8 cellular contexts compared by ENCODE assay signal in the genomic region with DNA sequence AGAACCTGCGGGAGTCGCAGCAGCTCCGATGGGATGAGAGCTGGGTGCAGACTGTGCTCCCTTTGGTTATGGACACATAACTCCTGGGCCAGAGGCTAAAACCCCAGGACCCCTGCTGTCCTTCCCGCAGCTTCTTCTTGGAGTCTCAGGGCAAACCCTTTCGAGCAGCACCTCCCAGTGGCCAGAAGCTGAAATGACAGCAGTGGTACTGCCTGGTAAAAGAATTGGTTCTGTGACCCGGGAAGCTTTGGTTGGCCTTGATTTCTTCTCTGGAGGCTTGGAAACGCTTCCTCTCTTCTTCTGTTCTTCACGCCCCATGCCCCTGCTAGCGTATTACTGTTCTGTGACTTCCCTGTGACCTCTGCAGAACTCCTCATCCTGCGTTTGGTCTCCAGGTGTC. TPM values are rescaled to one million over a fixed set of nuclear protein-coding genes. Genes with fewer than 3 reads are reported as not detected.
DNase-seq lines count a peak whose midpoint lies in the region; ATAC-seq, FAIRE-seq and TF ChIP-seq lines count a peak whose summit lies in the region.
"Not testable (repeated sequence)": the region's sequence is repeated elsewhere in the genome, so short reads cannot be mapped to it uniquely, and the experiment has no call there.

No MANE protein-coding gene starts in this region.

- BruUV-seq in GM12878 (replicated peaks; lab: Mats Ljungman, UMichigan), result not testable (repeated sequence)

- not testable (repeated sequence) for H4K20me1 ChIP-seq in GM12878 (ENCODE audit: control insufficient read depth, insufficient read depth); neural cell (ENCODE audit: insufficient read depth)

- RAD21 ChIA-PET in GM12878 (lab: Charles Lee; ENCODE audit: unreplicated experiment), result not testable (repeated sequence)

- H3K9ac ChIP-seq in GM12878 (ENCODE audit: control insufficient read depth, insufficient read depth, low read length); neural cell (ENCODE audit: low read length): not testable (repeated sequence)

- TF ChIP-seq RAD21 in GM12878 (IDR thresholded peaks at IDR 0.05; ENCODE audit: insufficient read depth, low read depth, low read length) (peak; percentile 73), neural cell (conservative IDR thresholded peaks at IDR 0.05) (peak; percentile 48)

- H3K4me2 ChIP-seq in GM12878 (ENCODE audit: control insufficient read depth, insufficient read depth); neural cell (ENCODE audit: low read length): not testable (repeated sequence)

- H3F3A ChIP-seq in neural cell (ENCODE audit: insufficient read depth, low read length, poor library complexity, severe bottlenecking), result not testable (repeated sequence)

- not testable (repeated sequence) for H3K27me3 Mint-ChIP-seq in CD4-positive, alpha-beta T cell; activated CD4-positive, alpha-beta T cell treated with anti-CD3 and anti-CD28 coated beads, Interleukin-2, amount 10 ng/mL, durations not matched to agents 24 days and 14 days

- TF ChIP-seq CTCF in CD4-positive, alpha-beta T cell (IDR thresholded peaks at IDR 0.05), result peak; percentile 65
- peak; percentile 57 for TF ChIP-seq CTCF in HL-60 (IDR thresholded peaks at IDR 0.05; ENCODE audit: insufficient read depth, low read length)
- TF ChIP-seq CTCF in GM12878 (IDR thresholded peaks at IDR 0.05 in 2 of 3, conservative IDR thresholded peaks at IDR 0.05 in 1 of 3; ENCODE audit: control insufficient read depth in 2 of 3, extremely low read depth in 1 of 3, insufficient read depth in 1 of 3, low read depth in 3 of 3, low read length in 3 of 3), result peak; percentile 48 to 76 (median 62)
- TF ChIP-seq CTCF in neural cell (IDR thresholded peaks at IDR 0.05; ENCODE audit: poor library complexity, severe bottlenecking), result peak; percentile 68

- in situ Hi-C loops in GM12878 (cut with MboI), result loop anchor here (10.0 kb wide), 1 partner anchor 240 kb away; the partner anchor contains the start of genes GLYR1 and UBN1

- POLR2A ChIA-PET in CD4-positive, alpha-beta T cell (lab: Charles Lee), result interaction anchor here (1.0 kb wide), 1 partner anchor 51 kb away, joined by 4 read pairs; the partner anchor contains the start of gene NAGPA
- POLR2A ChIA-PET in GM12878 (lab: Charles Lee), result not testable (repeated sequence)

- intact Hi-C loops in CD4-positive, alpha-beta T cell (cut with DNase I, micrococcal nuclease), result loop anchor here (2.0 to 5.0 kb wide), 2 partner anchors 50 to 473 kb away; partner anchors contain the start of gene UBALD1 (in 1 of the 2)
- intact Hi-C loops in activated CD4-positive, alpha-beta T cell treated with anti-CD3 and anti-CD28 coated beads, Interleukin-2, amount 10 ng/mL, durations not matched to agents 24 days and 14 days (cut with micrococcal nuclease); GM12878 (cut with micrococcal nuclease; ENCODE audit: unreplicated experiment): not testable (repeated sequence)

- ATAC-seq in CD4-positive, alpha-beta T cell (ENCODE audit: poor library complexity); GM12878: not testable (repeated sequence)

- not testable (repeated sequence) for H3K4me1 Mint-ChIP-seq in CD4-positive, alpha-beta T cell (ENCODE audit: low read depth); activated CD4-positive, alpha-beta T cell treated with anti-CD3 and anti-CD28 coated beads, Interleukin-2, amount 10 ng/mL, durations not matched to agents 24 days and 14 days

- not testable (repeated sequence) for TF ChIP-seq POLR2A in GM12878 (IDR thresholded peaks at IDR 0.05; ENCODE audit: low read depth, low read length)

- not testable (repeated sequence) for H3K4me1 ChIP-seq in GM12878 (ENCODE audit: control insufficient read depth, insufficient read depth, low read length)

- H3K9me3 ChIP-seq in CD4-positive, alpha-beta T cell (ENCODE audit: control insufficient read depth, low read length); GM12878 (replicated peaks; ENCODE audit: control insufficient read depth, insufficient read depth, low read length); neural cell (ENCODE audit: low read length): not testable (repeated sequence)

- H2AFZ ChIP-seq in GM12878 (ENCODE audit: control insufficient read depth, low read depth, low read length); neural cell (ENCODE audit: low read depth, low read length): not testable (repeated sequence)

- SMC1A ChIA-PET in GM12878 (lab: Charles Lee; ENCODE audit: uncharacterized antibody, unreplicated experiment), result interaction anchor here (1.1 kb wide), 3 partner anchors 11 to 33 kb away, joined by 3 to 4 read pairs (median 3); no protein-coding TSS in a partner anchor

- peak overlapping the region; percentile 4 for H3K27ac Mint-ChIP-seq in CD4-positive, alpha-beta T cell
- not testable (repeated sequence) for H3K27ac Mint-ChIP-seq in activated CD4-positive, alpha-beta T cell treated with anti-CD3 and anti-CD28 coated beads, Interleukin-2, amount 10 ng/mL, durations not matched to agents 24 days and 14 days

- CTCF ChIA-PET in CD4-positive, alpha-beta T cell (lab: Charles Lee), result interaction anchor here (0.7 to 1.3 kb wide), 5 partner anchors 12 to 236 kb away, joined by 3 to 5 read pairs (median 4); partner anchors contain the start of gene NAGPA
- CTCF ChIA-PET in GM12878 (lab: Yijun Ruan, JAX), result interaction anchor here (0.7 to 2.0 kb wide), 8 partner anchors 9 to 234 kb away, joined by 3 to 15 read pairs (median 6); partner anchors contain the start of gene C16orf89

- H3K27me3 ChIP-seq in CD4-positive, alpha-beta T cell (ENCODE audit: control insufficient read depth, insufficient read depth, low read length); HL-60 (ENCODE audit: insufficient read depth, poor library complexity, severe bottlenecking); GM12878 (replicated peaks in 1 of 2; ENCODE audit: control insufficient read depth in 2 of 2, insufficient read depth in 2 of 2, low read length in 1 of 2); neural cell (ENCODE audit: insufficient read depth, low read depth, low read length): not testable (repeated sequence)

- H3K27ac ChIP-seq in CD4-positive, alpha-beta T cell (ENCODE audit: low read depth, low read length); HL-60 (replicated peaks); GM12878 (ENCODE audit: control insufficient read depth, insufficient read depth); neural cell (ENCODE audit: low read length): not testable (repeated sequence)

- not testable (repeated sequence) for H3K36me3 ChIP-seq in GM12878 (ENCODE audit: control insufficient read depth in 2 of 2, insufficient read depth in 2 of 2, low read length in 1 of 2); neural cell (ENCODE audit: insufficient read depth, low read length)

- TF ChIP-seq EP300 in GM12878 (IDR thresholded peaks at IDR 0.05; ENCODE audit: borderline replicate concordance in 1 of 2, control insufficient read depth in 1 of 2, low read depth in 2 of 2, low read length in 2 of 2); neural cell (conservative IDR thresholded peaks at IDR 0.05; ENCODE audit: poor library complexity, severe bottlenecking): not testable (repeated sequence)

- FAIRE-seq in GM12878 (lab: Jason Lieb, UNC), result peak; percentile 18

- H3K9me2 ChIP-seq in neural cell (ENCODE audit: insufficient read depth, low read length), result not testable (repeated sequence)

- H3K36me3 Mint-ChIP-seq in CD4-positive, alpha-beta T cell (ENCODE audit: low read depth), result peaks cover 54% of the 10 kb centered on the region
- H3K36me3 Mint-ChIP-seq in activated CD4-positive, alpha-beta T cell treated with anti-CD3 and anti-CD28 coated beads, Interleukin-2, amount 10 ng/mL, durations not matched to agents 24 days and 14 days (ENCODE audit: low read depth), result peaks cover 30% of the 10 kb centered on the region

- peak in 9 of 10 experiments; percentile 39 to 61 (median 46) for DNase-seq in CD4-positive, alpha-beta T cell
- peak in 1 of 2 experiments; percentile 51 for DNase-seq in HL-60 (ENCODE audit: low read depth in 1 of 2, low spot score in 1 of 2)
- DNase-seq in NOMO-1 treated with DMSO at 0.1 percent for 48 hours (lab: John Stamatoyannopoulos, UW; ENCODE audit: unreplicated experiment), result peak; percentile 4
- DNase-seq in activated CD4-positive, alpha-beta T cell treated with anti-CD3 and anti-CD28 coated beads, Interleukin-2, amount 10 ng/mL, durations not matched to agents 24 days and 14 days, result peak; percentile 87
- not testable (repeated sequence) for DNase-seq in GM12878 (ENCODE audit: low read depth, low spot score)
- DNase-seq in globus pallidus (ENCODE audit: low spot score), result peak; percentile 36
- DNase-seq in stimulated activated CD8-positive, alpha-beta memory T cell treated with anti-CD3 and anti-CD28 coated beads, Interleukin-7, amount 100 ng/mL, for 4 hours (ENCODE audit: low read depth in 2 of 2), result peak; percentile 8 to 24

- H3K4me3 ChIP-seq in HL-60 (replicated peaks; ENCODE audit: insufficient read depth, low read length); GM12878; neural cell (ENCODE audit: low read length): not testable (repeated sequence)

- H3K4me3 Mint-ChIP-seq in CD4-positive, alpha-beta T cell; activated CD4-positive, alpha-beta T cell treated with anti-CD3 and anti-CD28 coated beads, Interleukin-2, amount 10 ng/mL, durations not matched to agents 24 days and 14 days: not testable (repeated sequence)

- not testable (repeated sequence) for H3K9me3 Mint-ChIP-seq in CD4-positive, alpha-beta T cell; activated CD4-positive, alpha-beta T cell treated with anti-CD3 and anti-CD28 coated beads, Interleukin-2, amount 10 ng/mL, durations not matched to agents 24 days and 14 days

- 54% methylated on average over 10 of the region's 10 CpGs for WGBS in GM12878 (ENCODE audit: insufficient coverage, insufficient replicate concordance, low lambda C conversion rate, missing lambda C conversion rate)

- H3K79me2 ChIP-seq in GM12878 (ENCODE audit: control insufficient read depth, insufficient read depth, low read length); neural cell (replicated peaks; ENCODE audit: insufficient read depth, low read length): not testable (repeated sequence)

RNA-seq across cellular contexts. Expression of gene EEF2KMT, which starts 12.8 kb away (rescaled TPM):
- 1 to 10 TPM; 2.2 to 2.5 TPM for total RNA-seq in CD4-positive, alpha-beta T cell
- total RNA-seq in activated CD4-positive, alpha-beta T cell treated with anti-CD3 and anti-CD28 coated beads, Interleukin-2, amount 10 ng/mL, durations not matched to agents 24 days and 14 days, result 31.6 and 31.7 TPM in 2 replicates
- total RNA-seq in GM12878 (2013; cell fraction: nucleolus; rRNA removed), result 7.9 and 8.5 TPM in 2 replicates
- 19.0 and 21.0 TPM in 2 replicates for total RNA-seq in GM12878 (2014; rRNA removed)
- 8.6 and 9.5 TPM in 2 replicates for total RNA-seq in GM12878 (2014; rRNA removed; fragmentation: Illumina TruSeq; extraction: Trizol)
- 17.5 and 19.0 TPM in 2 replicates for total RNA-seq in GM12878 (2021)
- 2.8 TPM for polyA plus RNA-seq in GM12878 (2011; ENCODE audit: low read depth)
- 4.9 and 8.6 TPM in 2 replicates for polyA plus RNA-seq in GM12878 (2011; rRNA removed)
- polyA plus RNA-seq in GM12878 (2011; cell fraction: cytosol; rRNA removed), result 10.6 and 16.4 TPM in 2 replicates
- polyA plus RNA-seq in GM12878 (2011; cell fraction: nucleus; rRNA removed), result 17.8 and 24.9 TPM in 2 replicates
- 6.3 and 6.7 TPM in 2 replicates for polyA plus RNA-seq in GM12878 (2012)
- 5.0 and 9.5 TPM in 2 replicates for polyA plus RNA-seq in GM12878 (2014; fragmentation: Illumina TruSeq; extraction: Trizol)
- polyA plus RNA-seq in GM12878 (2014; fragmentation: Nextera tagmentation; extraction: Ambion mirVana), result 1 to 10 TPM; 3.8 to 4.8 TPM
- polyA plus RNA-seq in GM12878 (2014; rRNA removed), result 17.5 and 21.1 TPM in 2 replicates
- 10 to 100 TPM; 26.0 to 28.1 TPM for polyA plus RNA-seq in GM12878 (2016; fragmentation: Nextera tagmentation; extraction: Ambion mirVana)
- 5.3 and 9.3 TPM in 2 replicates for polyA minus RNA-seq in GM12878 (2011; rRNA and poly(A)+ RNA removed)
- 5.1 and 6.4 TPM in 2 replicates for polyA minus RNA-seq in GM12878 (2011; cell fraction: cytosol; rRNA and poly(A)+ RNA removed)
- 5.3 and 11.1 TPM in 2 replicates for polyA minus RNA-seq in GM12878 (2011; cell fraction: nucleus; rRNA and poly(A)+ RNA removed)
- polyA plus RNA-seq in neural cell, result 4.6 and 6.3 TPM in 2 replicates
- polyA minus RNA-seq in neural cell, result 3.4 and 3.6 TPM in 2 replicates

RNA-seq across cellular contexts. Expression of gene ALG1, which starts 13.2 kb away (rescaled TPM):
- total RNA-seq in CD4-positive, alpha-beta T cell, result 1 to 10 TPM; 8.9 to 9.0 TPM
- total RNA-seq in activated CD4-positive, alpha-beta T cell treated with anti-CD3 and anti-CD28 coated beads, Interleukin-2, amount 10 ng/mL, durations not matched to agents 24 days and 14 days, result 36.1 and 37.1 TPM in 2 replicates
- total RNA-seq in GM12878 (2013; cell fraction: nucleolus; rRNA removed), result 20.2 and 22.1 TPM in 2 replicates
- total RNA-seq in GM12878 (2014; rRNA removed) (30.9 and 32.6 TPM in 2 replicates), GM12878 (2014; rRNA removed; fragmentation: Illumina TruSeq; extraction: Trizol) (14.1 and 16.5 TPM in 2 replicates), GM12878 (2021) (26.2 and 26.9 TPM in 2 replicates)
- polyA plus RNA-seq in GM12878 (2011; ENCODE audit: low read depth), result 6.4 TPM
- polyA plus RNA-seq in GM12878 (2011; rRNA removed) (15.9 and 19.1 TPM in 2 replicates), GM12878 (2014; fragmentation: Illumina TruSeq; extraction: Trizol) (17.9 and 21.4 TPM in 2 replicates), GM12878 (2014; fragmentation: Nextera tagmentation; extraction: Ambion mirVana) (1 to 10 TPM; 1.5 to 5.2 TPM), GM12878 (2014; rRNA removed) (23.4 and 26.9 TPM in 2 replicates), GM12878 (2016; fragmentation: Nextera tagmentation; extraction: Ambion mirVana) (10 to 100 TPM; 41.3 to 43.2 TPM), neural cell (13.9 and 18.1 TPM in 2 replicates)
- 24.3 and 29.4 TPM in 2 replicates for polyA plus RNA-seq in GM12878 (2011; cell fraction: cytosol; rRNA removed)
- polyA plus RNA-seq in GM12878 (2011; cell fraction: nucleus; rRNA removed), result 17.5 and 20.2 TPM in 2 replicates
- polyA plus RNA-seq in GM12878 (2012), result 11.5 and 15.2 TPM in 2 replicates
- 28.7 and 32.7 TPM in 2 replicates for polyA minus RNA-seq in GM12878 (2011; rRNA and poly(A)+ RNA removed)
- polyA minus RNA-seq in GM12878 (2011; cell fraction: cytosol; rRNA and poly(A)+ RNA removed), result 4.7 and 8.3 TPM in 2 replicates
- polyA minus RNA-seq in GM12878 (2011; cell fraction: nucleus; rRNA and poly(A)+ RNA removed), result 10.4 and 20.3 TPM in 2 replicates
- polyA minus RNA-seq in neural cell, result 11.7 and 13.4 TPM in 2 replicates

RNA-seq across cellular contexts. Expression of gene C16orf89, which starts 19.0 kb away (rescaled TPM):
- not detected for total RNA-seq in CD4-positive, alpha-beta T cell
- not detected in 2 replicates for total RNA-seq in activated CD4-positive, alpha-beta T cell treated with anti-CD3 and anti-CD28 coated beads, Interleukin-2, amount 10 ng/mL, durations not matched to agents 24 days and 14 days
- total RNA-seq in GM12878 (2013; cell fraction: nucleolus; rRNA removed), result not detected in 2 replicates
- total RNA-seq in GM12878 (2014; rRNA removed) (not detected in 2 replicates), GM12878 (2014; rRNA removed; fragmentation: Illumina TruSeq; extraction: Trizol) (not detected in 2 replicates), GM12878 (2021) (not detected in 2 replicates)
- not detected for polyA plus RNA-seq in GM12878 (2011; ENCODE audit: low read depth)
- polyA plus RNA-seq in GM12878 (2011; rRNA removed) (0.17 TPM in 1 of 2 replicates, not detected in the other), GM12878 (2014; fragmentation: Illumina TruSeq; extraction: Trizol) (not detected in 2 replicates), GM12878 (2014; fragmentation: Nextera tagmentation; extraction: Ambion mirVana) (not detected), GM12878 (2014; rRNA removed) (not detected in 2 replicates), GM12878 (2016; fragmentation: Nextera tagmentation; extraction: Ambion mirVana) (not detected), neural cell (not detected in 2 replicates)
- polyA plus RNA-seq in GM12878 (2011; cell fraction: cytosol; rRNA removed), result 0.03 TPM in 1 of 2 replicates, not detected in the other
- not detected in 2 replicates for polyA plus RNA-seq in GM12878 (2011; cell fraction: nucleus; rRNA removed)
- polyA plus RNA-seq in GM12878 (2012), result 0.22 TPM in 1 of 2 replicates, not detected in the other
- polyA minus RNA-seq in GM12878 (2011; rRNA and poly(A)+ RNA removed), result 0.46 TPM in 1 of 2 replicates, not detected in the other
- not detected in 2 replicates for polyA minus RNA-seq in GM12878 (2011; cell fraction: cytosol; rRNA and poly(A)+ RNA removed)
- polyA minus RNA-seq in GM12878 (2011; cell fraction: nucleus; rRNA and poly(A)+ RNA removed), result not detected in 2 replicates
- polyA minus RNA-seq in neural cell, result not detected in 2 replicates

RNA-seq across cellular contexts. Expression of gene NAGPA, which starts 51.1 kb away (rescaled TPM):
- 10 to 100 TPM; 30.0 to 34.0 TPM for total RNA-seq in CD4-positive, alpha-beta T cell
- 10.6 and 11.4 TPM in 2 replicates for total RNA-seq in activated CD4-positive, alpha-beta T cell treated with anti-CD3 and anti-CD28 coated beads, Interleukin-2, amount 10 ng/mL, durations not matched to agents 24 days and 14 days
- total RNA-seq in GM12878 (2013; cell fraction: nucleolus; rRNA removed), result 8.7 and 20.9 TPM in 2 replicates
- 8.1 and 11.6 TPM in 2 replicates for total RNA-seq in GM12878 (2014; rRNA removed)
- 3.7 and 5.0 TPM in 2 replicates for total RNA-seq in GM12878 (2014; rRNA removed; fragmentation: Illumina TruSeq; extraction: Trizol)
- total RNA-seq in GM12878 (2021), result 8.2 and 8.8 TPM in 2 replicates
- 2.1 TPM for polyA plus RNA-seq in GM12878 (2011; ENCODE audit: low read depth)
- polyA plus RNA-seq in GM12878 (2011; rRNA removed), result 0.82 and 1.9 TPM in 2 replicates
- polyA plus RNA-seq in GM12878 (2011; cell fraction: cytosol; rRNA removed), result 3.5 and 5.9 TPM in 2 replicates
- polyA plus RNA-seq in GM12878 (2011; cell fraction: nucleus; rRNA removed), result 9.2 and 10.5 TPM in 2 replicates
- 5.6 and 10.2 TPM in 2 replicates for polyA plus RNA-seq in GM12878 (2012)
- polyA plus RNA-seq in GM12878 (2014; fragmentation: Illumina TruSeq; extraction: Trizol), result 0.65 and 2.7 TPM in 2 replicates
- polyA plus RNA-seq in GM12878 (2014; fragmentation: Nextera tagmentation; extraction: Ambion mirVana), result under 1 TPM; 0.03 to 0.79 TPM
- 8.5 and 9.7 TPM in 2 replicates for polyA plus RNA-seq in GM12878 (2014; rRNA removed)
- polyA plus RNA-seq in GM12878 (2016; fragmentation: Nextera tagmentation; extraction: Ambion mirVana), result 1 to 10 TPM; 9.3 to 9.9 TPM
- 1.5 and 2.3 TPM in 2 replicates for polyA minus RNA-seq in GM12878 (2011; rRNA and poly(A)+ RNA removed)
- 3.5 and 3.8 TPM in 2 replicates for polyA minus RNA-seq in GM12878 (2011; cell fraction: cytosol; rRNA and poly(A)+ RNA removed)
- 3.5 and 6.8 TPM in 2 replicates for polyA minus RNA-seq in GM12878 (2011; cell fraction: nucleus; rRNA and poly(A)+ RNA removed)
- 33.1 and 36.6 TPM in 2 replicates for polyA plus RNA-seq in neural cell
- 14.4 and 23.6 TPM in 2 replicates for polyA minus RNA-seq in neural cell
